Comparison of ENCODE assay signal across 12 cellular contexts in the genomic region with DNA sequence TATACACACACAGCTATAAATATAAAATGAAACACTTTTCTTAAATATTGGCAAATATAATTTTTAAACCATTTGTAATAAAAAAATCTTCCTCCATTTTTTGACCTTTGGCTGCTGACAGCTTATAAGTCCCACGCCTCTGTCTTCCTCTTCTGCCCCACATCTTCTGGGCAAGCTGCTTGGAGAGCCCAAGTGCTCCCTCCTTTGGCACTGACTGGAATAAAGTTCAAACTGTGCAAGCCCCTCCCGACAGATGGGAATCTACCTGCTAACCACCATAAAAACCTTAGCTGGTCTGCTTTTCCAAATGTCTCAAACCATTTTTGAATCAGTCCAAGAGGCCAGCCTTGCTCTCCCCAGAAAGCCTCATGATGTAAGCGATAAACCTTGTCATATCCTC.
DNase-seq lines count a peak whose midpoint lies in the region; ATAC-seq, FAIRE-seq and TF ChIP-seq lines count a peak whose summit lies in the region.
"Had no signal": no experiment of that assay in that cellular context is flagged by ENCODE, and none has a peak within 500 bp of the region (broad histone marks: within the 10 kb centered on the region; RNA-seq: fewer than 3 reads in every experiment).

No MANE protein-coding gene starts in this region.

- no peaks in the 10 kb centered on the region; the same call in 1 of the 2 replicates for H3K27me3 Mint-ChIP-seq in HFFc6 (ENCODE audit: insufficient read depth)
- peaks cover 0 to 4% of the 10 kb centered on the region in 2 donors for H3K27me3 Mint-ChIP-seq in effector memory CD8-positive, alpha-beta T cell
- H3K27me3 Mint-ChIP-seq: activated CD4-positive, alpha-beta memory T cell treated with anti-CD3 and anti-CD28 coated beads for 36 hours had no signal

- ATAC-seq in effector memory CD8-positive, alpha-beta T cell (replicated peaks) = no peak

- no peaks in the 10 kb centered on the region for H3K9me3 Mint-ChIP-seq in HFFc6
- H3K9me3 Mint-ChIP-seq in effector memory CD8-positive, alpha-beta T cell = no peaks in the 10 kb centered on the region
- H3K9me3 Mint-ChIP-seq: activated CD4-positive, alpha-beta memory T cell treated with anti-CD3 and anti-CD28 coated beads for 36 hours had no signal

- CTCF ChIA-PET in BJ (lab: Yijun Ruan, JAX) = interaction anchor here (0.9 kb wide), 2 partner anchors 12 to 765 kb away, joined by 3 read pairs; no protein-coding TSS in a partner anchor

- POLR2A ChIA-PET in BJ (lab: Charles Lee) = no interaction called here

- H3K27ac Mint-ChIP-seq in HFFc6 = no peak overlapping the region
- H3K27ac Mint-ChIP-seq in effector memory CD8-positive, alpha-beta T cell = no peak overlapping the region
- H3K27ac Mint-ChIP-seq: activated CD4-positive, alpha-beta memory T cell treated with anti-CD3 and anti-CD28 coated beads for 36 hours had no signal

- no peaks in the 10 kb centered on the region for H3K36me3 ChIP-seq in BJ (ENCODE audit: control insufficient read depth, insufficient read depth, low read length)

- 0 out of 2 replicates have a peak, but pooled peaks have one; percentile 4 for TF ChIP-seq CTCF in BJ (IDR thresholded peaks at IDR 0.05; ENCODE audit: insufficient read depth, low read depth, low read length)
- TF ChIP-seq CTCF in HFFc6 (IDR thresholded peaks at IDR 0.05) = 0 out of 2 replicates have a peak, but pooled peaks have one; percentile 30

- DNase-seq in BJ (ENCODE audit: low read depth) (no peak), HFFc6 (no peak), RPMI7951 (ENCODE audit: low read depth) (peak; percentile 5), iPS DF 4.7 (ENCODE audit: extremely low read depth, low spot score) (peak; percentile 9), HTR-8/SVneo (ENCODE audit: insufficient read length, low spot score) (no peak)
- DNase-seq in stimulated activated naive CD4-positive, alpha-beta T cell treated with Interleukin-2 at 50 U/mL for 16 hours (lab: John Stamatoyannopoulos, UW) = no peak
- DNase-seq in effector memory CD8-positive, alpha-beta T cell = no peak
- no peak for DNase-seq in stimulated activated CD4-positive, alpha-beta T cell treated with anti-CD3 and anti-CD28 coated beads, Interleukin-12 subunit alpha, Interleukin-12 subunit beta, amount 100 ng/mL, for 4 hours
- DNase-seq: activated CD4-positive, alpha-beta memory T cell treated with anti-CD3 and anti-CD28 coated beads for 36 hours; activated naive CD4-positive, alpha-beta T cell treated with anti-CD3 and anti-CD28 coated beads, Interleukin-2, amount 50 U/mL, for 16 hours; hypothalamus; NCI-H2171 treated with DMSO at 0.1 percent for 48 hours had no signal

- no peaks in the 10 kb centered on the region for H3K4me1 Mint-ChIP-seq in HFFc6 (ENCODE audit: low read depth)
- H3K4me1 Mint-ChIP-seq in effector memory CD8-positive, alpha-beta T cell (ENCODE audit: low read depth in 2 of 2) = peaks cover 0 to 4% of the 10 kb centered on the region in 2 donors

- no peak for FAIRE-seq in HTR-8/SVneo (lab: Jason Lieb, UNC)

- H3K4me3 Mint-ChIP-seq in HFFc6 = no peak overlapping the region
- H3K4me3 Mint-ChIP-seq in effector memory CD8-positive, alpha-beta T cell = no peak overlapping the region
- H3K4me3 Mint-ChIP-seq: activated CD4-positive, alpha-beta memory T cell treated with anti-CD3 and anti-CD28 coated beads for 36 hours had no signal

- no peaks in the 10 kb centered on the region for H3K27me3 ChIP-seq in BJ (ENCODE audit: control insufficient read depth, insufficient read depth, low read length)

- no peaks in the 10 kb centered on the region for H3K36me3 Mint-ChIP-seq in HFFc6 (ENCODE audit: low read depth)
- H3K36me3 Mint-ChIP-seq in effector memory CD8-positive, alpha-beta T cell (ENCODE audit: insufficient read depth) = no peaks in the 10 kb centered on the region
- H3K36me3 Mint-ChIP-seq: activated CD4-positive, alpha-beta memory T cell treated with anti-CD3 and anti-CD28 coated beads for 36 hours had no signal

- no peak overlapping the region for H3K4me3 ChIP-seq in BJ (ENCODE audit: low read depth, low read length)

Comparison
In these comparisons a context has a peak if more than half of its experiments do, and no peak if none do; other contexts are left out.
1. DNase-seq: peak in RPMI7951 (single experiment) and iPS DF 4.7 (single experiment); none in BJ (single experiment), HFFc6 (single experiment), HTR-8/SVneo (single experiment), stimulated activated naive CD4-positive, alpha-beta T cell treated with Interleukin-2 at 50 U/mL for 16 hours (single experiment), effector memory CD8-positive, alpha-beta T cell (0 of 3) and stimulated activated CD4-positive, alpha-beta T cell treated with anti-CD3 and anti-CD28 coated beads, Interleukin-12 subunit alpha, Interleukin-12 subunit beta, amount 100 ng/mL, for 4 hours (single experiment).